ENCODE assay signal across 23 cellular contexts in the genomic region with DNA sequence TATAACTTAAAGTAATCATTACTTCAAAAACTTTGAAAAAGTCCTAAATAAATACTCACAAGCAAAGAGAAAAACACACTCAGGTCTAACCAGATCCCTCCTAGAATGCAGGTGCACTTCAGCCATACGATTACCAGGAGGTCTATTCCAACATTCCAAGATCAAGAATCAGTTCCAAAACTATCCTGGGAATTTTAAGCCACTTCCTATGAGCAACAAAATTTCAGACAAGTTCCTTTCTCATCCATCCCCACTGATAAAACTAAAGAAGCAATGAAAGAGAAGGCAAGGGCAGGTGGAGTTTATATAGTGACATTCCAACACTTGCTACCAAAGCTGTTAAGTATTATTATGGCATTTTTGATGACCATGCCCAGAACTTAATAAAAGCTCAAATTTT. TPM values are rescaled to one million over a fixed set of nuclear protein-coding genes. Genes with fewer than 3 reads are reported as not detected.
A peak's percentile ranks its signal among the peaks of the same experiment; 100 is the strongest.
DNase-seq lines count a peak whose midpoint lies in the region; ATAC-seq, FAIRE-seq and TF ChIP-seq lines count a peak whose summit lies in the region.
"Had no signal": no experiment of that assay in that cellular context is flagged by ENCODE, and none has a peak within 500 bp of the region (broad histone marks: within the 10 kb centered on the region; RNA-seq: fewer than 3 reads in every experiment).

No MANE protein-coding gene starts in this region.

- DNase-seq in EH (ENCODE audit: low read depth) (peak; percentile 71), LoVo (ENCODE audit: low spot score) (peak; percentile 47), endothelial cell of umbilical vein (ENCODE audit: low read depth, low spot score) (peak; percentile 6), renal cortical epithelial cell (ENCODE audit: low read depth) (peak; percentile 76), C1 segment of cervical spinal cord (lab: John Stamatoyannopoulos, UW) (no peak), ascending aorta (ENCODE audit: low spot score in 2 of 2) (no peak)
- DNase-seq in activated CD8-positive, alpha-beta memory T cell treated with anti-CD3 and anti-CD28 coated beads, Interleukin-2, amount 10 ng/mL, durations not matched to agents 7 days and 5 days = no peak
- DNase-seq: activated CD4-positive, alpha-beta T cell treated with anti-CD3 and anti-CD28 coated beads for 36 hours; activated naive CD8-positive, alpha-beta T cell treated with anti-CD3 and anti-CD28 coated beads, Interleukin-2, amount 10 ng/mL, durations not matched to agents 7 days and 5 days; COR-L47; left ventricle myocardium superior; NCI-H1930; NCI-H446; RPMI8226; stimulated activated CD4-positive, alpha-beta T cell treated with anti-CD3 and anti-CD28 coated beads, Interleukin-12 subunit alpha, Interleukin-12 subunit beta, amount 100 ng/mL, for 4 hours; substantia nigra had no signal

- peaks cover 6% of the 10 kb centered on the region for H3K4me1 Mint-ChIP-seq in activated CD8-positive, alpha-beta memory T cell treated with anti-CD3 and anti-CD28 coated beads, Interleukin-2, amount 10 ng/mL, durations not matched to agents 7 days and 5 days

- H3K9ac ChIP-seq in endothelial cell of umbilical vein (replicated peaks; ENCODE audit: extremely low read depth, insufficient read depth, low read length) = no peak overlapping the region

- H3K36me3 ChIP-seq in endothelial cell of umbilical vein (ENCODE audit: control insufficient read depth in 2 of 2, extremely low read depth in 1 of 2, insufficient read depth in 2 of 2, low read length in 2 of 2) = no peaks in the 10 kb centered on the region
- H3K36me3 ChIP-seq in ascending aorta = no peaks in the 10 kb centered on the region
- H3K36me3 ChIP-seq: cardiac muscle cell had no signal

- peaks cover 4% of the 10 kb centered on the region for H3K4me1 ChIP-seq in endothelial cell of umbilical vein (ENCODE audit: control insufficient read depth, extremely low read depth, insufficient read depth, low read length)
- no peaks in the 10 kb centered on the region for H3K4me1 ChIP-seq in ascending aorta

- no peak for TF ChIP-seq POLR2A in endothelial cell of umbilical vein (IDR thresholded peaks at IDR 0.05; ENCODE audit: low read depth, low read length)

- no peaks in the 10 kb centered on the region for H3K27me3 Mint-ChIP-seq in activated CD8-positive, alpha-beta memory T cell treated with anti-CD3 and anti-CD28 coated beads, Interleukin-2, amount 10 ng/mL, durations not matched to agents 7 days and 5 days
- H3K27me3 Mint-ChIP-seq: activated CD4-positive, alpha-beta T cell treated with anti-CD3 and anti-CD28 coated beads for 36 hours; activated naive CD8-positive, alpha-beta T cell treated with anti-CD3 and anti-CD28 coated beads, Interleukin-2, amount 10 ng/mL, durations not matched to agents 7 days and 5 days; dendritic cell treated with granulocyte-macrophage colony-stimulating factor and Interleukin-4, amounts not matched to agents 40 ng/mL and 50 ng/mL, for 4 days had no signal

- H3K4me3 Mint-ChIP-seq in activated CD8-positive, alpha-beta memory T cell treated with anti-CD3 and anti-CD28 coated beads, Interleukin-2, amount 10 ng/mL, durations not matched to agents 7 days and 5 days = no peak overlapping the region
- H3K4me3 Mint-ChIP-seq: activated CD4-positive, alpha-beta T cell treated with anti-CD3 and anti-CD28 coated beads for 36 hours; activated naive CD8-positive, alpha-beta T cell treated with anti-CD3 and anti-CD28 coated beads, Interleukin-2, amount 10 ng/mL, durations not matched to agents 7 days and 5 days; dendritic cell treated with granulocyte-macrophage colony-stimulating factor and Interleukin-4, amounts not matched to agents 40 ng/mL and 50 ng/mL, for 4 days had no signal

- H3K27ac ChIP-seq in endothelial cell of umbilical vein (ENCODE audit: insufficient read depth, low read depth, low read length) (no peak overlapping the region), ascending aorta (no peak overlapping the region)
- H3K27ac ChIP-seq: cardiac muscle cell, HL-60 had no signal

- POLR2A ChIA-PET in endothelial cell of umbilical vein (lab: Charles Lee) = no interaction called here

- no peaks in the 10 kb centered on the region for H3K79me2 ChIP-seq in endothelial cell of umbilical vein (ENCODE audit: control insufficient read depth, insufficient read depth, low read length)

- H3K27ac Mint-ChIP-seq in activated CD8-positive, alpha-beta memory T cell treated with anti-CD3 and anti-CD28 coated beads, Interleukin-2, amount 10 ng/mL, durations not matched to agents 7 days and 5 days = no peak overlapping the region
- H3K27ac Mint-ChIP-seq: activated CD4-positive, alpha-beta T cell treated with anti-CD3 and anti-CD28 coated beads for 36 hours; activated naive CD8-positive, alpha-beta T cell treated with anti-CD3 and anti-CD28 coated beads, Interleukin-2, amount 10 ng/mL, durations not matched to agents 7 days and 5 days; activated T-helper 2 cell treated with anti-CD3 and anti-CD28 coated beads, Interferon-gamma antibody, Interleukin-2, Interleukin-4, amounts not matched to agents 10 μg/mL and 5 μg/mL and 100 μg/mL, durations not matched to agents 14 hours and 24 hours and 36 hours; dendritic cell treated with granulocyte-macrophage colony-stimulating factor and Interleukin-4, amounts not matched to agents 40 ng/mL and 50 ng/mL, for 4 days had no signal

- no peaks in the 10 kb centered on the region for H3K27me3 ChIP-seq in endothelial cell of umbilical vein (ENCODE audit: control insufficient read depth in 2 of 2, insufficient read depth in 2 of 2, low read length in 2 of 2)
- H3K27me3 ChIP-seq in ascending aorta = no peaks in the 10 kb centered on the region
- H3K27me3 ChIP-seq: cardiac muscle cell had no signal

- no peaks in the 10 kb centered on the region for H3K9me1 ChIP-seq in endothelial cell of umbilical vein (replicated peaks; ENCODE audit: control insufficient read depth, extremely low read depth, insufficient read depth, low read length)

- H3K9me3 Mint-ChIP-seq in activated CD8-positive, alpha-beta memory T cell treated with anti-CD3 and anti-CD28 coated beads, Interleukin-2, amount 10 ng/mL, durations not matched to agents 7 days and 5 days (ENCODE audit: low read depth) = peaks cover 2% of the 10 kb centered on the region
- H3K9me3 Mint-ChIP-seq: activated T-helper 2 cell treated with anti-CD3 and anti-CD28 coated beads, Interferon-gamma antibody, Interleukin-2, Interleukin-4, amounts not matched to agents 10 μg/mL and 5 μg/mL and 100 μg/mL, durations not matched to agents 14 hours and 24 hours and 36 hours had no signal

- ATAC-seq in activated CD8-positive, alpha-beta memory T cell treated with anti-CD3 and anti-CD28 coated beads, Interleukin-2, amount 10 ng/mL, durations not matched to agents 7 days and 5 days = no peak
- ATAC-seq in HG02973 (IDR thresholded peaks at IDR 0.05; ENCODE audit: unreplicated experiment) = no peak
- ATAC-seq: activated CD4-positive, alpha-beta T cell treated with anti-CD3 and anti-CD28 coated beads for 36 hours; K562; left ventricle myocardium superior had no signal

- H2AFZ ChIP-seq in endothelial cell of umbilical vein (ENCODE audit: low read depth, low read length) = no peak overlapping the region

- no peak overlapping the region for H3K4me3 ChIP-seq in endothelial cell of umbilical vein (replicated peaks in 1 of 3; ENCODE audit: insufficient read depth in 1 of 3, low read depth in 1 of 3, low read length in 3 of 3)
- H3K4me3 ChIP-seq in ascending aorta = no peak overlapping the region
- H3K4me3 ChIP-seq: cardiac muscle cell, K562 had no signal

- peaks cover 44% of the 10 kb centered on the region for H3K36me3 Mint-ChIP-seq in activated CD8-positive, alpha-beta memory T cell treated with anti-CD3 and anti-CD28 coated beads, Interleukin-2, amount 10 ng/mL, durations not matched to agents 7 days and 5 days

- TF ChIP-seq CTCF in endothelial cell of umbilical vein (IDR thresholded peaks at IDR 0.05; ENCODE audit: extremely low read depth in 1 of 2, insufficient read depth in 1 of 2, low read depth in 1 of 2, low read length in 2 of 2) (no peak), ascending aorta (IDR thresholded peaks at IDR 0.05) (no peak)

- no TSS peak for BruUV-seq in endothelial cell of umbilical vein (replicated peaks; lab: Mats Ljungman, UMichigan)

- H3K9me3 ChIP-seq in endothelial cell of umbilical vein (replicated peaks; ENCODE audit: control insufficient read depth, insufficient read depth, low read length) = no peaks in the 10 kb centered on the region
- H3K9me3 ChIP-seq in ascending aorta = no peaks in the 10 kb centered on the region

- no peak overlapping the region for H3K4me2 ChIP-seq in endothelial cell of umbilical vein (ENCODE audit: insufficient read depth, low read length)

- CTCF ChIA-PET in endothelial cell of umbilical vein (lab: Charles Lee) = interaction anchor here (1.7 kb wide), 1 partner anchor 25 kb away, joined by 4 read pairs; no protein-coding TSS in a partner anchor
- CTCF ChIA-PET in activated CD8-positive, alpha-beta memory T cell treated with anti-CD3 and anti-CD28 coated beads, Interleukin-2, amount 10 ng/mL, durations not matched to agents 7 days and 5 days (lab: Charles Lee) = no interaction called here

- no peak for FAIRE-seq in endothelial cell of umbilical vein (lab: Jason Lieb, UNC)
- FAIRE-seq: K562, TTC549 had no signal

- intact Hi-C loops in endothelial cell of umbilical vein (cut with micrococcal nuclease) = loop anchor here (2.0 kb wide), 1 partner anchor 40 kb away; no protein-coding TSS in a partner anchor
- intact Hi-C loops in ascending aorta (cut with DNase I) = no loop called here

- H4K20me1 ChIP-seq in endothelial cell of umbilical vein (replicated peaks; ENCODE audit: control insufficient read depth, extremely low read depth, insufficient read depth, low read length) = no peaks in the 10 kb centered on the region

- dilution Hi-C loops in endothelial cell of umbilical vein (cut with MboI; ENCODE audit: extremely low pct_ligation_motif_present, low sequenced_read_pairs) = no loop called here

TF ChIP-seq in endothelial cell of umbilical vein, 7 proteins besides CTCF, POLR2A, EP300 and RAD21 (continues in another document):
- TF ChIP-seq, protein P1, sequence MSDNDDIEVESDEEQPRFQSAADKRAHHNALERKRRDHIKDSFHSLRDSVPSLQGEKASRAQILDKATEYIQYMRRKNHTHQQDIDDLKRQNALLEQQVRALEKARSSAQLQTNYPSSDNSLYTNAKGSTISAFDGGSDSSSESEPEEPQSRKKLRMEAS (IDR thresholded peaks at IDR 0.05; ENCODE audit: insufficient read depth, insufficient read length) = no peak

RNA-seq across cellular contexts. Expression of a gene that starts 29.6 kb away (rescaled TPM):
- total RNA-seq in endothelial cell of umbilical vein (10.0 and 11.1 TPM in 2 replicates), renal cortical epithelial cell (40.0 and 54.5 TPM in 2 replicates), ascending aorta (16.8 TPM)
- polyA plus RNA-seq in endothelial cell of umbilical vein = 5.7 and 6.1 TPM in 2 replicates
- polyA plus RNA-seq in endothelial cell of umbilical vein (2011; cell fraction: cytosol; rRNA removed) = 8.0 and 9.7 TPM in 2 replicates
- 6.0 and 6.7 TPM in 2 replicates for polyA plus RNA-seq in endothelial cell of umbilical vein (2011; cell fraction: nucleus; rRNA removed)
- polyA plus RNA-seq in endothelial cell of umbilical vein (2012) = 6.8 and 10.5 TPM in 2 replicates
- polyA minus RNA-seq in endothelial cell of umbilical vein = 10.4 and 13.6 TPM in 2 replicates
- polyA minus RNA-seq in endothelial cell of umbilical vein (2011; cell fraction: cytosol; rRNA and poly(A)+ RNA removed) = 19.8 TPM
- 10.7 and 12.3 TPM in 2 replicates for polyA minus RNA-seq in endothelial cell of umbilical vein (2011; cell fraction: nucleus; rRNA and poly(A)+ RNA removed)
- total RNA-seq in activated CD8-positive, alpha-beta memory T cell treated with anti-CD3 and anti-CD28 coated beads, Interleukin-2, amount 10 ng/mL, durations not matched to agents 7 days and 5 days = 10 to 100 TPM; 55.9 to 56.4 TPM

Comparison
In these comparisons a context has a peak if more than half of its experiments do, and no peak if none do; other contexts are left out.
1. DNase-seq: peak in EH (single experiment), LoVo (single experiment), endothelial cell of umbilical vein (single experiment) and renal cortical epithelial cell (single experiment); none in activated CD8-positive, alpha-beta memory T cell treated with anti-CD3 and anti-CD28 coated beads, Interleukin-2, amount 10 ng/mL, durations not matched to agents 7 days and 5 days (single experiment), C1 segment of cervical spinal cord (0 of 14) and ascending aorta (0 of 2).